ENCODE assay signal across 11 cellular contexts in the genomic region with DNA sequence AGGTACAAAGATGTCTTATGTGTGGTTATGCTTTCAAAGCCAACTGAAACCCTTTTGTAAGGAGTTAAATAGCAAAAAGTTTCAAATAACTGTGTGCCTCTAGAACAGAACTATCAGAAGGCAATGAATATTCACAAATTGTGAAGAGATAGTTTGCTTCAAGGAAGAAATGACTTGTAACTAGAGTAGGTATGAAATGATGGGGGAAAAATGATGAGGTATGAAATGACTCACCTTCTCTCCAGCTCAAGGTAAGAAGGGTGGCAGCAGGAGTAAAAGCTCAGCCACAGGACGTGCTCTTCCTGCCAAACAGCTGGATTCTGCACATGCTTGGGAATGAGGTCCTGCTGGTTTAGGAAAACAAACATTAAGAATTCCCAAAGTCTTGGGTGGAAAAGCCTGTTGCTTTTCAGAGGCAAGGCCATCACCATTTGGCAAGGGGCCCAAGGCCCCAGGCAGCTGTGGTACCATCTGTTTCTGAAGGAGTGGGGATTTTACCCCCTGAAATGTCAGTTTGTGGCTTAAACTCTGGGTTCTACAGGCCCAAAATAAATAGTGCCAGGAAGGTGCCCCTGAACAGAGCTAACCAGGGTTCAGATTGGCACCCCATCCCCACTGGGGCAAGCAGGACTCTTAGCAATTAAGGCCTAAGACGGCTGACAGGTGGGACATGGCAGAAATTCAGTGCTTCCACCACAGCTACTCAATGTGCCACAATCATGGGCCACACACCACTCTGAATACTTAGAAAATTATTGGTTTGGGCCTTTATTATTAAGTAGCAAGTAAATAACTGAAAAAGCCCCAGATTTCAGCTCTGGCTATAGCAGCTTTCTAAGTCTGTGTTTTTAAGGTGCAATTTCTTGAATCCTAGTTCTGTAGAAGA. TPM values are rescaled to one million over a fixed set of nuclear protein-coding genes. Genes with fewer than 3 reads are reported as not detected.
DNase-seq lines count a peak whose midpoint lies in the region; ATAC-seq and TF ChIP-seq lines count a peak whose summit lies in the region.
"Had no signal": no experiment of that assay in that cellular context is flagged by ENCODE, and none has a peak within 500 bp of the region (broad histone marks: within the 10 kb centered on the region; RNA-seq: fewer than 3 reads in every experiment).

No MANE protein-coding gene starts in this region.

- no peak overlapping the region for H3K4me3 ChIP-seq in esophagus muscularis mucosa
- H3K4me3 ChIP-seq: adrenal gland had no signal

- peaks cover 55% of the 10 kb centered on the region for H3K36me3 Mint-ChIP-seq in T-helper 2 cell treated with Interferon-gamma antibody and Interleukin-4, amounts not matched to agents 5 μg/mL and 100 μg/mL, for 36 hours (ENCODE audit: low read depth)

- H3K36me3 ChIP-seq in esophagus muscularis mucosa: peaks cover 51 to 88% (median 78%) of the 10 kb centered on the region in 4 donors

- TF ChIP-seq EP300 in esophagus muscularis mucosa (IDR thresholded peaks at IDR 0.05): no peak

- ATAC-seq in HG02588 (IDR thresholded peaks at IDR 0.05; ENCODE audit: unreplicated experiment): peak; percentile 24
- ATAC-seq in left ventricle myocardium superior: no peak
- ATAC-seq in GM19467 (IDR thresholded peaks at IDR 0.05; ENCODE audit: unreplicated experiment): no peak
- ATAC-seq: left cardiac atrium had no signal

- no peak overlapping the region for H3K4me3 Mint-ChIP-seq in T-helper 2 cell treated with Interferon-gamma antibody and Interleukin-4, amounts not matched to agents 5 μg/mL and 100 μg/mL, for 36 hours

- no peaks in the 10 kb centered on the region for H3K27me3 ChIP-seq in esophagus muscularis mucosa
- H3K27me3 ChIP-seq: adrenal gland had no signal

- no peaks in the 10 kb centered on the region for H3K27me3 Mint-ChIP-seq in T-helper 2 cell treated with Interferon-gamma antibody and Interleukin-4, amounts not matched to agents 5 μg/mL and 100 μg/mL, for 36 hours (ENCODE audit: low read depth)

- H3K27ac Mint-ChIP-seq in T-helper 2 cell treated with Interferon-gamma antibody and Interleukin-4, amounts not matched to agents 5 μg/mL and 100 μg/mL, for 36 hours: peak overlapping the region; percentile 66

- peaks cover 0 to 10% (median 2%) of the 10 kb centered on the region in 4 donors for H3K4me1 ChIP-seq in esophagus muscularis mucosa

- H3K27ac ChIP-seq in esophagus muscularis mucosa (replicated peaks in 1 of 4): no peak overlapping the region

- DNase-seq in EH (ENCODE audit: low read depth): peak; percentile 53
- no peak for DNase-seq in T-helper 2 cell treated with Interferon-gamma antibody and Interleukin-4, amounts not matched to agents 5 μg/mL and 100 μg/mL, for 36 hours (ENCODE audit: low spot score)
- DNase-seq in myocyte (ENCODE audit: low read depth): peak; percentile 83
- DNase-seq in esophagus muscularis mucosa (ENCODE audit: extremely low spot score): no peak
- no peak for DNase-seq in 8988T
- DNase-seq in left ventricle myocardium superior: no peak
- DNase-seq: left cardiac atrium, NCI-H226 had no signal

- TF ChIP-seq POLR2A in esophagus muscularis mucosa (IDR thresholded peaks at IDR 0.05; ENCODE audit: low read depth): no peak

- no peak for TF ChIP-seq CTCF in esophagus muscularis mucosa (IDR thresholded peaks at IDR 0.05)

- WGBS in esophagus muscularis mucosa: 53% methylated on average over 2 of the region's 2 CpGs

- H3K4me1 Mint-ChIP-seq in T-helper 2 cell treated with Interferon-gamma antibody and Interleukin-4, amounts not matched to agents 5 μg/mL and 100 μg/mL, for 36 hours (ENCODE audit: low read depth): peaks cover 33% of the 10 kb centered on the region

- H3K9me3 Mint-ChIP-seq in T-helper 2 cell treated with Interferon-gamma antibody and Interleukin-4, amounts not matched to agents 5 μg/mL and 100 μg/mL, for 36 hours: no peaks in the 10 kb centered on the region

- intact Hi-C loops in esophagus muscularis mucosa (cut with DNase I) (loop anchor here (5.0 kb wide), 1 partner anchor 78 kb away; a partner anchor contains a TSS), left ventricle myocardium superior (cut with micrococcal nuclease) (no loop called here)

- H3K9me3 ChIP-seq in esophagus muscularis mucosa: no peaks in the 10 kb centered on the region
- H3K9me3 ChIP-seq: adrenal gland had no signal

RNA-seq across cellular contexts. Expression of a gene that starts 13.3 kb away (rescaled TPM):
- 255 and 327 TPM in 2 replicates for total RNA-seq in myocyte
- polyA plus RNA-seq in myocyte (2012): 339 TPM
- 10 to 100 TPM; 64.0 to 99.7 (median 71.5) TPM for total RNA-seq in esophagus muscularis mucosa
- total RNA-seq in left ventricle myocardium superior: 129 TPM

RNA-seq across cellular contexts. Expression of a gene that starts 16.6 kb away (rescaled TPM):
- total RNA-seq in myocyte (0.10 TPM in 1 of 2 replicates, not detected in the other), esophagus muscularis mucosa (1 to 10 TPM in 1 of 4 donors, under 1 TPM in 2, not detected in 1; 0.19 to 1.2 (median 0.52) TPM), left ventricle myocardium superior (0.37 TPM)
- polyA plus RNA-seq in myocyte (2012): 0.19 TPM

RNA-seq across cellular contexts. Expression of a gene that starts 44.2 kb away (rescaled TPM):
- total RNA-seq in myocyte (10.0 and 15.7 TPM in 2 replicates), esophagus muscularis mucosa (10 to 100 TPM; 14.4 to 22.5 (median 16.6) TPM), left ventricle myocardium superior (9.8 TPM)
- 10.5 TPM for polyA plus RNA-seq in myocyte (2012)

Comparison
In these comparisons a context has a peak if more than half of its experiments do, and no peak if none do; other contexts are left out.
1. DNase-seq: peak in EH (single experiment) and myocyte (single experiment); none in T-helper 2 cell treated with Interferon-gamma antibody and Interleukin-4, amounts not matched to agents 5 μg/mL and 100 μg/mL, for 36 hours (single experiment), esophagus muscularis mucosa (single experiment), 8988T (single experiment) and left ventricle myocardium superior (single experiment).